In the genomic region with DNA sequence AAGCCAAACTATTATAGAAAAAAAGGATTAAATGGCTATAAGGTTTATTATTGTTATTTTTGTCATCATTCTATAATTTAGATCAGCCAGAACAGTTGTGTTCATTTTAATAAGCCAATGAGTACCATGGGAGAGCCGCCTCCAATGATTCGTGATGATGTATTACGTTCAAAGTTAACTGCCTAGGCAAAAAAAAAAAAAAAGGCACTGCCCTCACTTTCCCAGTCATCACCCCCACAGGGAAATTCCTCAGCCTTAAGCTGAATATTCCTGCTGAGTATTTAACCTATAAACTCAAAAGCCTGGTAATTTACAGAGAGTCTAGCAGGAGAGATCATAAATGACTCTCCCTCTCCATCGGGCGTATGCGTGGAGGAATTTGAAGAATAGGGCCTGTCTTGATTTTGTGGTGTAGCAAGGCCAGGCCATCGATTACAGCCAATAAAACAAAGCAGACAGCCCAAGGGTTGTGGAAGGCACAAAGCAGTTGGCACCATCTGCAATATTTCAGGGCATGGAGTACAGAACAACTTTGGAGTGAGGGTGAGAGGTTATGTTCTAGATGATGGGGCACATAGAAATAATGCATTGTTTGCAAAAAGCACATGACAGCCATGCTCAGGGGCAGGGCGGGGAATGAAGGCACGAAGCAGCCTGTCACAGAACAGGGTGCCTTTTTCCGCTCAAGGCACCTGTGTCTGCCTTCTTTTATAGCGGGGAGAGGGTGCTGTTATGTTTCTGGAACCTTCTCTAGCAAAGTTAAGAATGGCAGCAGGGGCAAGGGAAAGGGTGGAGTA, we compare ENCODE assay signal across 1 cellular context.
TF ChIP-seq lines count a peak whose summit lies in the region.

No MANE protein-coding gene starts in this region.

TF ChIP-seq in GM23338, 12 proteins besides CTCF, POLR2A, EP300 and RAD21 (continued from another document):
- no peak for TF ChIP-seq ZNF462 (CRISPR knock-in tag; IDR thresholded peaks at IDR 0.05)
- TF ChIP-seq NANOG (IDR thresholded peaks at IDR 0.05; ENCODE audit: borderline replicate concordance) = no peak
- no peak for TF ChIP-seq ZNF331 (CRISPR knock-in tag; IDR thresholded peaks at IDR 0.05; ENCODE audit: low read depth)
- no peak for TF ChIP-seq STAT1 (IDR thresholded peaks at IDR 0.05; ENCODE audit: unreplicated experiment)
- no peak for TF ChIP-seq REST (IDR thresholded peaks at IDR 0.05; ENCODE audit: unreplicated experiment)
- no peak for TF ChIP-seq ZNF114 (CRISPR knock-in tag; IDR thresholded peaks at IDR 0.05)
